ENCODE assay signal across 11 cellular contexts in genomic region chr2:127220807-127221527, GRCh38. TPM values are rescaled to one million over a fixed set of nuclear protein-coding genes. Genes with fewer than 3 reads are reported as not detected.
DNase-seq lines count a peak whose midpoint lies in the region; ATAC-seq and TF ChIP-seq lines count a peak whose summit lies in the region.
"Had no signal": no experiment of that assay in that cellular context is flagged by ENCODE, and none has a peak within 500 bp of the region (broad histone marks: within the 10 kb centered on the region; RNA-seq: fewer than 3 reads in every experiment).

No MANE protein-coding gene starts in this region.

- H3K4me2 ChIP-seq in hepatocyte, result peak overlapping the region; percentile 97

- no peak for TF ChIP-seq EP300 in transverse colon (IDR thresholded peaks at IDR 0.05; ENCODE audit: low read depth)

- intact Hi-C loops in activated CD4-positive, alpha-beta memory T cell treated with anti-CD3 and anti-CD28 coated beads for 36 hours (cut with micrococcal nuclease), result no loop called here
- intact Hi-C loops in gastrocnemius medialis (cut with DNase I; ENCODE audit: low total_unique reads), result no loop called here
- intact Hi-C loops in transverse colon (cut with DNase I; ENCODE audit: low total_unique reads), result no loop called here

- peaks cover 2% of the 10 kb centered on the region for H3K9me3 Mint-ChIP-seq in activated CD4-positive, alpha-beta memory T cell treated with anti-CD3 and anti-CD28 coated beads for 36 hours
- H3K9me3 Mint-ChIP-seq in activated CD4-positive, alpha-beta memory T cell treated with anti-CD3 and anti-CD28 coated beads, Interleukin-2, amount 10 ng/mL, durations not matched to agents 7 days and 5 days, result no peaks in the 10 kb centered on the region

- H3K79me2 ChIP-seq in hepatocyte, result no peaks in the 10 kb centered on the region

- no peaks in the 10 kb centered on the region for H3K9me3 ChIP-seq in SK-N-MC (ENCODE audit: low read depth, low read length)
- H3K9me3 ChIP-seq in hepatocyte (ENCODE audit: low read depth), result no peaks in the 10 kb centered on the region
- H3K9me3 ChIP-seq in gastrocnemius medialis, result no peaks in the 10 kb centered on the region
- no peaks in the 10 kb centered on the region for H3K9me3 ChIP-seq in transverse colon

- ATAC-seq in gastrocnemius medialis (no peak), HG03460 (IDR thresholded peaks at IDR 0.05; ENCODE audit: unreplicated experiment) (no peak), GM19455 (IDR thresholded peaks at IDR 0.05; ENCODE audit: unreplicated experiment) (no peak)

- peak overlapping the region; percentile 62 for H3K4me3 Mint-ChIP-seq in activated CD4-positive, alpha-beta memory T cell treated with anti-CD3 and anti-CD28 coated beads for 36 hours
- H3K4me3 Mint-ChIP-seq in activated CD4-positive, alpha-beta memory T cell treated with anti-CD3 and anti-CD28 coated beads, Interleukin-2, amount 10 ng/mL, durations not matched to agents 7 days and 5 days, result no peak overlapping the region

- POLR2A ChIA-PET in activated CD4-positive, alpha-beta memory T cell treated with anti-CD3 and anti-CD28 coated beads for 36 hours (lab: Charles Lee), result no interaction called here
- POLR2A ChIA-PET in activated CD4-positive, alpha-beta memory T cell treated with anti-CD3 and anti-CD28 coated beads, Interleukin-2, amount 10 ng/mL, durations not matched to agents 7 days and 5 days (lab: Charles Lee), result no interaction called here

- peaks cover 66% of the 10 kb centered on the region for H3K27me3 Mint-ChIP-seq in activated CD4-positive, alpha-beta memory T cell treated with anti-CD3 and anti-CD28 coated beads for 36 hours
- H3K27me3 Mint-ChIP-seq in activated CD4-positive, alpha-beta memory T cell treated with anti-CD3 and anti-CD28 coated beads, Interleukin-2, amount 10 ng/mL, durations not matched to agents 7 days and 5 days, result peaks cover 68% of the 10 kb centered on the region

- 0 out of 2 replicates have a peak, but pooled peaks cover 3% of the 10 kb centered on the region for H3K36me3 ChIP-seq in SK-N-MC (ENCODE audit: insufficient read depth, low read length)
- no peaks in the 10 kb centered on the region for H3K36me3 ChIP-seq in hepatocyte (replicated peaks; ENCODE audit: insufficient read depth, low read depth)
- H3K36me3 ChIP-seq in gastrocnemius medialis, result no peaks in the 10 kb centered on the region
- H3K36me3 ChIP-seq in transverse colon, result no peaks in the 10 kb centered on the region
- H3K36me3 ChIP-seq: BLaER1 had no signal

- TF ChIP-seq CTCF in hepatocyte (IDR thresholded peaks at IDR 0.05; ENCODE audit: poor library complexity), result no peak
- no peak for TF ChIP-seq CTCF in gastrocnemius medialis (IDR thresholded peaks at IDR 0.05 in 4 of 5, conservative IDR thresholded peaks at IDR 0.05 in 1 of 5)
- no peak for TF ChIP-seq CTCF in transverse colon (IDR thresholded peaks at IDR 0.05)

- peaks cover 40% of the 10 kb centered on the region for H3K27me3 ChIP-seq in hepatocyte
- peaks cover 30 to 53% (median 38%) of the 10 kb centered on the region in 3 donors for H3K27me3 ChIP-seq in gastrocnemius medialis
- peaks cover 84% of the 10 kb centered on the region for H3K27me3 ChIP-seq in transverse colon

- 24% methylated on average over 31 of the region's 31 CpGs for WGBS in hepatocyte (ENCODE audit: low lambda C conversion rate, missing lambda C conversion rate)
- WGBS in transverse colon (ENCODE audit: low coverage in 1 of 2), 2 donors, result 37 to 55% methylated on average over 20 to 31 of the region's 31 CpGs

- no peaks in the 10 kb centered on the region for H4K20me1 ChIP-seq in hepatocyte (ENCODE audit: insufficient read depth, poor library complexity, severe bottlenecking)
- H4K20me1 ChIP-seq: BLaER1 had no signal

- in situ Hi-C loops in gastrocnemius medialis (cut with MboI; ENCODE audit: low sequenced_read_pairs in 4 of 4) (no loop called here), transverse colon (cut with MboI; ENCODE audit: low pct_ligation_motif_present in 1 of 4, low pct_unique_long_range_greater_than_20kb in 1 of 4, low sequenced_read_pairs in 3 of 4) (no loop called here)

- H3K4me1 Mint-ChIP-seq in activated CD4-positive, alpha-beta memory T cell treated with anti-CD3 and anti-CD28 coated beads for 36 hours (ENCODE audit: low read depth), result peaks cover 26% of the 10 kb centered on the region
- H3K4me1 Mint-ChIP-seq in activated CD4-positive, alpha-beta memory T cell treated with anti-CD3 and anti-CD28 coated beads, Interleukin-2, amount 10 ng/mL, durations not matched to agents 7 days and 5 days, result peaks cover 17% of the 10 kb centered on the region

- H3K9me2 ChIP-seq in hepatocyte (replicated peaks; ENCODE audit: insufficient read depth), result no peaks in the 10 kb centered on the region

- H3K4me3 ChIP-seq in SK-N-MC, result peak overlapping the region; percentile 96
- H3K4me3 ChIP-seq in hepatocyte, result peak overlapping the region; percentile 80
- H3K4me3 ChIP-seq in gastrocnemius medialis, result peak overlapping the region; percentile 32 to 60 (median 53)
- peak overlapping the region in 1 of 4 donors; percentile 61 for H3K4me3 ChIP-seq in transverse colon

- H3K36me3 Mint-ChIP-seq in activated CD4-positive, alpha-beta memory T cell treated with anti-CD3 and anti-CD28 coated beads for 36 hours, result no peaks in the 10 kb centered on the region
- H3K36me3 Mint-ChIP-seq in activated CD4-positive, alpha-beta memory T cell treated with anti-CD3 and anti-CD28 coated beads, Interleukin-2, amount 10 ng/mL, durations not matched to agents 7 days and 5 days (ENCODE audit: low read depth), result peaks cover 4% of the 10 kb centered on the region

- CTCF ChIA-PET in activated CD4-positive, alpha-beta memory T cell treated with anti-CD3 and anti-CD28 coated beads for 36 hours (lab: Charles Lee), result no interaction called here
- CTCF ChIA-PET in activated CD4-positive, alpha-beta memory T cell treated with anti-CD3 and anti-CD28 coated beads, Interleukin-2, amount 10 ng/mL, durations not matched to agents 7 days and 5 days (lab: Charles Lee), result no interaction called here

- H3K9ac ChIP-seq in SK-N-MC (ENCODE audit: insufficient read length), result peak overlapping the region; percentile 84
- H3K9ac ChIP-seq: BLaER1 had no signal

- H3K27ac ChIP-seq in SK-N-MC (peak overlapping the region; percentile 75), hepatocyte (peak overlapping the region; percentile 79), gastrocnemius medialis (no peak overlapping the region), transverse colon (no peak overlapping the region)
- H3K27ac ChIP-seq: BLaER1 had no signal

- H3K27ac Mint-ChIP-seq in activated CD4-positive, alpha-beta memory T cell treated with anti-CD3 and anti-CD28 coated beads for 36 hours, result no peak overlapping the region
- H3K27ac Mint-ChIP-seq in activated CD4-positive, alpha-beta memory T cell treated with anti-CD3 and anti-CD28 coated beads, Interleukin-2, amount 10 ng/mL, durations not matched to agents 7 days and 5 days, result no peak overlapping the region

- H3K4me1 ChIP-seq in hepatocyte (ENCODE audit: insufficient read depth) (peaks cover 18% of the 10 kb centered on the region), gastrocnemius medialis (peaks cover 5 to 19% of the 10 kb centered on the region in 2 donors), transverse colon (peaks cover 6 to 22% (median 21%) of the 10 kb centered on the region in 4 donors)

- no peak for DNase-seq in activated CD4-positive, alpha-beta memory T cell treated with anti-CD3 and anti-CD28 coated beads for 36 hours
- no peak for DNase-seq in activated CD4-positive, alpha-beta memory T cell treated with anti-CD3 and anti-CD28 coated beads, Interleukin-2, amount 10 ng/mL, durations not matched to agents 7 days and 5 days
- no peak for DNase-seq in SK-N-MC (ENCODE audit: low read depth, low spot score)
- peak; percentile 30 for DNase-seq in hepatocyte (ENCODE audit: low spot score)
- DNase-seq in gastrocnemius medialis, result no peak
- no peak for DNase-seq in transverse colon
- DNase-seq: NCI-H226 had no signal

- peak overlapping the region; percentile 90 for H2AFZ ChIP-seq in hepatocyte

- TF ChIP-seq POLR2A in gastrocnemius medialis (IDR thresholded peaks at IDR 0.05) (no peak), transverse colon (IDR thresholded peaks at IDR 0.05) (no peak)

RNA-seq across cellular contexts. Expression of gene CYP27C1, which starts 0.9 kb away (rescaled TPM):
- total RNA-seq in activated CD4-positive, alpha-beta memory T cell treated with anti-CD3 and anti-CD28 coated beads for 36 hours, result not detected
- not detected for total RNA-seq in activated CD4-positive, alpha-beta memory T cell treated with anti-CD3 and anti-CD28 coated beads, Interleukin-2, amount 10 ng/mL, durations not matched to agents 7 days and 5 days
- total RNA-seq in hepatocyte, result 0.56 and 1.2 TPM in 2 replicates
- 1.3 and 1.4 TPM in 2 replicates for polyA plus RNA-seq in hepatocyte
- not detected for total RNA-seq in gastrocnemius medialis
- total RNA-seq in transverse colon, result under 1 TPM in 3 of 4 donors, not detected in 1; 0.14 to 0.64 (median 0.20) TPM
- total RNA-seq: dermis blood vessel endothelial cell had no signal

Comparison
In these comparisons a context has a peak if more than half of its experiments do, and no peak if none do; other contexts are left out.
1. H3K27ac ChIP-seq: peak in SK-N-MC (single experiment) and hepatocyte (single experiment); none in gastrocnemius medialis (0 of 4) and transverse colon (0 of 4).